In the genomic region with DNA sequence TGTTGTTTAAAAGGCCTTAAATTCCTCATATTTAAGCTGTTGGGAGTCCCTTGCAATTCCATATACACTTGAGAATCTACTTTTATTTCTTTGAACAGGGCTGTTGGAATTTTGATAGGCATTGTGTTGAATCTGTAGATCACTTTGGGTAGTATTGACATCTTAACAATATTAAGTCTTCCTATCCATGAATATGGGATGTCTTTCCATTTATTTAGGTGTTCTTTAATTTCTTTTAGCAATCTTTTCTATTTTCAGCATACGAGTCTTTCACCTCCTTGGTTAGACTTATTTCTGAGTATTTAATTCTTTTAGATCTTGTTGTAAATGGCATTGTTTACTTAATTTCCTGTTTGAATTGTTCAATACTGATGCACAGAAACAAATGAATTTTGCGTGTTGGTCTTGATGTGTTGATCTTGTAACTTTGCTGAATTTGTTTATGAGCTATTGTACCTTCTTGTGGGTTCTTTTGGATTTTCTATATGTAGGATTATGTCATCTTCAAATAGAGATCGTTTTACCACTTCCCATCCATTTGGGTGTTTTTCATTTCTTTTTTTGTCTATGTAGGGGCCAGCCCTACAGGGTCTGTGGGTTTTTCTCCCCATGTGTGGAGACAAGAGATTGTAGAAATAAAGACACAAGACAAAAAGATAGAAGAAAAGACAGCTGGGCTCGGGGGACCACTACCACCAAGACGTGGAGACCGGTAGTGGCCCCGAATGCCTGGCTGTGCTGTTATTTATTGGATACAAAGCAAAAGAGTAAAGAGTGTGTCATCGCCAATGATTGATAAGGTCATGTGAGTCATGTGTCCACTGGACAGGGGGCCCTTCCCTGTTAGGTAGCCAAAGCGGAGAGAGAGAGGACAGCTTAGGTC, we compare ENCODE assay signal across 13 cellular contexts. TPM values are rescaled to one million over a fixed set of nuclear protein-coding genes. Genes with fewer than 3 reads are reported as not detected.
DNase-seq lines count a peak whose midpoint lies in the region; ATAC-seq and TF ChIP-seq lines count a peak whose summit lies in the region.
"Had no signal": no experiment of that assay in that cellular context is flagged by ENCODE, and none has a peak within 500 bp of the region (broad histone marks: within the 10 kb centered on the region; RNA-seq: fewer than 3 reads in every experiment).

No MANE protein-coding gene starts in this region.

- H3K4me1 Mint-ChIP-seq in activated CD8-positive, alpha-beta memory T cell treated with anti-CD3 and anti-CD28 coated beads, Interleukin-2, amount 10 ng/mL, durations not matched to agents 7 days and 5 days, result peaks cover 21% of the 10 kb centered on the region
- H3K4me1 Mint-ChIP-seq in activated naive CD8-positive, alpha-beta T cell treated with anti-CD3 and anti-CD28 coated beads for 36 hours, result peaks cover 15% of the 10 kb centered on the region
- H3K4me1 Mint-ChIP-seq in stimulated activated memory B cell treated with anti-CD40 and anti-IgM and Interleukin-4, amounts not matched to agents 10 μg/mL and 1 μg/mL and 100 μg/mL, for 72 hours, result peaks cover 22% of the 10 kb centered on the region

- no peaks in the 10 kb centered on the region for H3K27me3 ChIP-seq in thyroid gland
- H3K27me3 ChIP-seq in ovary, result no peaks in the 10 kb centered on the region
- H3K27me3 ChIP-seq: cardiac muscle cell, gastrocnemius medialis, sigmoid colon had no signal

- peak; percentile 86 for ATAC-seq in activated CD8-positive, alpha-beta memory T cell treated with anti-CD3 and anti-CD28 coated beads, Interleukin-2, amount 10 ng/mL, durations not matched to agents 7 days and 5 days
- ATAC-seq in stimulated activated memory B cell treated with anti-CD40 and anti-IgM and Interleukin-4, amounts not matched to agents 10 μg/mL and 1 μg/mL and 100 μg/mL, for 72 hours, result peak; percentile 24

- H3K36me3 Mint-ChIP-seq in activated CD8-positive, alpha-beta memory T cell treated with anti-CD3 and anti-CD28 coated beads, Interleukin-2, amount 10 ng/mL, durations not matched to agents 7 days and 5 days, result peaks cover 28% of the 10 kb centered on the region
- H3K36me3 Mint-ChIP-seq in activated naive CD8-positive, alpha-beta T cell treated with anti-CD3 and anti-CD28 coated beads for 36 hours, result peaks cover 15% of the 10 kb centered on the region
- H3K36me3 Mint-ChIP-seq in stimulated activated memory B cell treated with anti-CD40 and anti-IgM and Interleukin-4, amounts not matched to agents 10 μg/mL and 1 μg/mL and 100 μg/mL, for 72 hours, result no peaks in the 10 kb centered on the region

- peak overlapping the region; percentile 97 for H3K27ac Mint-ChIP-seq in activated CD8-positive, alpha-beta memory T cell treated with anti-CD3 and anti-CD28 coated beads, Interleukin-2, amount 10 ng/mL, durations not matched to agents 7 days and 5 days
- H3K27ac Mint-ChIP-seq in activated naive CD8-positive, alpha-beta T cell treated with anti-CD3 and anti-CD28 coated beads for 36 hours, result peak overlapping the region; percentile 84
- H3K27ac Mint-ChIP-seq in stimulated activated memory B cell treated with anti-CD40 and anti-IgM and Interleukin-4, amounts not matched to agents 10 μg/mL and 1 μg/mL and 100 μg/mL, for 72 hours, result peak overlapping the region; percentile 95

- TF ChIP-seq EP300 in ovary (IDR thresholded peaks at IDR 0.05), result no peak

- TF ChIP-seq POLR2A in thyroid gland (IDR thresholded peaks at IDR 0.05), result no peak
- TF ChIP-seq POLR2A in ovary (IDR thresholded peaks at IDR 0.05), result no peak

- CTCF ChIA-PET in activated CD8-positive, alpha-beta memory T cell treated with anti-CD3 and anti-CD28 coated beads, Interleukin-2, amount 10 ng/mL, durations not matched to agents 7 days and 5 days (lab: Charles Lee), result interaction anchor here (0.8 to 6.6 kb wide), 30 partner anchors 9 to 337 kb away, joined by 3 to 58 read pairs (median 6); a partner anchor contains a TSS

- peaks cover 3% of the 10 kb centered on the region for H3K9me3 Mint-ChIP-seq in activated CD8-positive, alpha-beta memory T cell treated with anti-CD3 and anti-CD28 coated beads, Interleukin-2, amount 10 ng/mL, durations not matched to agents 7 days and 5 days (ENCODE audit: low read depth)
- peaks cover 9% of the 10 kb centered on the region for H3K9me3 Mint-ChIP-seq in activated naive CD8-positive, alpha-beta T cell treated with anti-CD3 and anti-CD28 coated beads for 36 hours
- no peaks in the 10 kb centered on the region for H3K9me3 Mint-ChIP-seq in stimulated activated memory B cell treated with anti-CD40 and anti-IgM and Interleukin-4, amounts not matched to agents 10 μg/mL and 1 μg/mL and 100 μg/mL, for 72 hours

- H3K4me1 ChIP-seq in thyroid gland (no peaks in the 10 kb centered on the region), ovary (ENCODE audit: insufficient read depth) (no peaks in the 10 kb centered on the region)
- H3K4me1 ChIP-seq: Caco-2, gastrocnemius medialis, sigmoid colon had no signal

- TF ChIP-seq CTCF in thyroid gland (IDR thresholded peaks at IDR 0.05) (no peak), ovary (IDR thresholded peaks at IDR 0.05) (no peak)

- 91 to 92% methylated on average over 9 of the region's 9 CpGs for WGBS in thyroid gland, 2 donors
- WGBS in ovary, 3 donors, result 90 to 94% (median 92%) methylated on average over 9 of the region's 9 CpGs

- H3K36me3 ChIP-seq in KOPT-K1 (ENCODE audit: insufficient read depth, low read length) (no peaks in the 10 kb centered on the region), thyroid gland (no peaks in the 10 kb centered on the region), ovary (no peaks in the 10 kb centered on the region)
- H3K36me3 ChIP-seq: cardiac muscle cell, gastrocnemius medialis, sigmoid colon had no signal

- no peaks in the 10 kb centered on the region for H3K27me3 Mint-ChIP-seq in activated CD8-positive, alpha-beta memory T cell treated with anti-CD3 and anti-CD28 coated beads, Interleukin-2, amount 10 ng/mL, durations not matched to agents 7 days and 5 days
- no peaks in the 10 kb centered on the region for H3K27me3 Mint-ChIP-seq in activated naive CD8-positive, alpha-beta T cell treated with anti-CD3 and anti-CD28 coated beads for 36 hours
- H3K27me3 Mint-ChIP-seq in stimulated activated memory B cell treated with anti-CD40 and anti-IgM and Interleukin-4, amounts not matched to agents 10 μg/mL and 1 μg/mL and 100 μg/mL, for 72 hours, result no peaks in the 10 kb centered on the region

- H3K4me3 ChIP-seq in thyroid gland (replicated peaks in 1 of 3) (no peak overlapping the region), ovary (no peak overlapping the region)
- H3K4me3 ChIP-seq: cardiac muscle cell, gastrocnemius medialis, sigmoid colon had no signal

- peaks cover 13% of the 10 kb centered on the region for H3K9me3 ChIP-seq in KOPT-K1 (ENCODE audit: insufficient read depth, low read length, poor library complexity, severe bottlenecking)
- no peaks in the 10 kb centered on the region for H3K9me3 ChIP-seq in thyroid gland
- no peaks in the 10 kb centered on the region for H3K9me3 ChIP-seq in ovary
- H3K9me3 ChIP-seq: gastrocnemius medialis had no signal

- intact Hi-C loops in thyroid gland (cut with DNase I), result no loop called here
- intact Hi-C loops in ovary (cut with DNase I), result no loop called here

- DNase-seq in activated CD8-positive, alpha-beta memory T cell treated with anti-CD3 and anti-CD28 coated beads, Interleukin-2, amount 10 ng/mL, durations not matched to agents 7 days and 5 days, result no peak
- DNase-seq in activated CD8-positive, alpha-beta memory T cell treated with anti-CD3 and anti-CD28 coated beads, Interleukin-2, amount 50 U/mL, for 48 hours, result no peak
- DNase-seq in activated naive CD8-positive, alpha-beta T cell treated with anti-CD3 and anti-CD28 coated beads for 36 hours, result no peak
- DNase-seq in thyroid gland (no peak), ovary (no peak), middle frontal gyrus (ENCODE audit: extremely low spot score, low spot score) (no peak)
- DNase-seq: NCI-H187 had no signal

- peak overlapping the region; percentile 15 for H3K27ac ChIP-seq in KOPT-K1 (ENCODE audit: low read depth, low read length, poor library complexity, severe bottlenecking)
- no peak overlapping the region for H3K27ac ChIP-seq in thyroid gland
- H3K27ac ChIP-seq in ovary, result no peak overlapping the region
- H3K27ac ChIP-seq: cardiac muscle cell, gastrocnemius medialis, sigmoid colon had no signal

- peak overlapping the region; percentile 74 for H3K4me3 Mint-ChIP-seq in activated CD8-positive, alpha-beta memory T cell treated with anti-CD3 and anti-CD28 coated beads, Interleukin-2, amount 10 ng/mL, durations not matched to agents 7 days and 5 days
- peak overlapping the region; percentile 50 for H3K4me3 Mint-ChIP-seq in activated naive CD8-positive, alpha-beta T cell treated with anti-CD3 and anti-CD28 coated beads for 36 hours
- peak overlapping the region; percentile 85 for H3K4me3 Mint-ChIP-seq in stimulated activated memory B cell treated with anti-CD40 and anti-IgM and Interleukin-4, amounts not matched to agents 10 μg/mL and 1 μg/mL and 100 μg/mL, for 72 hours

RNA-seq across cellular contexts. Expression of a gene that starts 18.2 kb away (rescaled TPM):
- total RNA-seq in activated CD8-positive, alpha-beta memory T cell treated with anti-CD3 and anti-CD28 coated beads, Interleukin-2, amount 10 ng/mL, durations not matched to agents 7 days and 5 days, result 100 to 1,000 TPM; 193 to 250 TPM
- 100 to 1,000 TPM; 135 to 141 TPM for total RNA-seq in activated naive CD8-positive, alpha-beta T cell treated with anti-CD3 and anti-CD28 coated beads for 36 hours
- total RNA-seq in thyroid gland (100 to 1,000 TPM; 102 to 226 (median 177) TPM), ovary (100 to 1,000 TPM in 6 of 7 donors, 10 to 100 TPM in 1; 89.5 to 231 (median 154) TPM)
- polyA plus RNA-seq in ovary, result 100 to 1,000 TPM in 1 of 2 donors, 10 to 100 TPM in 1; 45.7 to 124 TPM

RNA-seq across cellular contexts. Expression of a gene that starts 22.6 kb away (rescaled TPM):
- 10 to 100 TPM; 63.9 to 70.0 TPM for total RNA-seq in activated CD8-positive, alpha-beta memory T cell treated with anti-CD3 and anti-CD28 coated beads, Interleukin-2, amount 10 ng/mL, durations not matched to agents 7 days and 5 days
- total RNA-seq in activated naive CD8-positive, alpha-beta T cell treated with anti-CD3 and anti-CD28 coated beads for 36 hours, result 10 to 100 TPM; 51.3 to 53.2 TPM
- total RNA-seq in thyroid gland (10 to 100 TPM; 85.3 to 99.5 (median 87.3) TPM), ovary (10 to 100 TPM; 48.3 to 71.3 (median 56.7) TPM)
- 10 to 100 TPM; 23.8 to 60.7 TPM for polyA plus RNA-seq in ovary
